ENCODE assay signal across 14 cellular contexts in the genomic region with DNA sequence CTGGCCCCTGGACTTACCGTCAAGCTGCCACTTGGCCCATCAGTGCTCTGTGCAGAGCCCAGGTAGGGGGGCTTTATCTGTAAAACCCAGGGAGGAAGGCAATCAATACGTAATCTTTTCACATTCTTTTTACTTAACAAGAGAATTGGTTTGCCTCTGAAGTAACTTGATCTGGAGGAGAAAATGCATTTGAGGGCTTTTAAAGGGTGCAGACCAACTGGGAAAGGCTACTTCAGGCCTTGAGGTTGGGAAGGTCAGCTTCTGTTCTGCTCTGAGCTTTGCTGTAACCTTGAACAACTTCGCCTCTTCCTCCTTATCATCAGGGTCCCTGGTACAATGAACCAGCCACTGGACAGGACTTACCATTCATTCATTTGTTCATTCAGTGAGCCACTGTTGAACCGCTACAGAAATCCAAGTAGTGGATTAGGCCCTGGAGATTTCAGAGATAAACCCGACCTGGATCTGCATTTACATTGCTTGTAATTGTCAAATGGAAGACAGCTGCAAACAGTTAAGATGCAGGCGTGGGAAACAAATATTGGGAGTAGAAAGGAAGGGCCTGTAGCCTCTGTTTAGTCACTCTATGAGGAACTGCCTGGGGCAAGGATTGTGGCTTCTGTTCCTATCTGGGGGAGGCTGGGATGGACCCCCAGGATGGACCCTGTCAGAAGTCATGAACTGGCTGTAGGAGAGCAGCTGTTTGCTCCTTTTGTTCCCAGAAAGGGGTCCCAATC.
A peak's percentile ranks its signal among the peaks of the same experiment; 100 is the strongest.
DNase-seq lines count a peak whose midpoint lies in the region; ATAC-seq, FAIRE-seq and TF ChIP-seq lines count a peak whose summit lies in the region.
"Had no signal": no experiment of that assay in that cellular context is flagged by ENCODE, and none has a peak within 500 bp of the region (broad histone marks: within the 10 kb centered on the region; RNA-seq: fewer than 3 reads in every experiment).

No MANE protein-coding gene starts in this region.

- peak overlapping the region; percentile 86 for H3K27ac Mint-ChIP-seq in endodermal cell
- H3K27ac Mint-ChIP-seq in neural crest cell (ENCODE audit: unreplicated experiment), result peak overlapping the region; percentile 5
- H3K27ac Mint-ChIP-seq in natural killer cell treated with Interleukin-12 subunit alpha and Interleukin-12 subunit beta and Interleukin-15 and Interleukin-18, amount 100 ng/mL, for 72 hours, result no peak overlapping the region
- no peak overlapping the region for H3K27ac Mint-ChIP-seq in immature natural killer cell
- H3K27ac Mint-ChIP-seq: activated naive CD8-positive, alpha-beta T cell had no signal

- FAIRE-seq in H54 (lab: Jason Lieb, UNC), result no peak

- H3K9me3 ChIP-seq in endodermal cell (ENCODE audit: control insufficient read depth, low read length), result no peaks in the 10 kb centered on the region
- H3K9me3 ChIP-seq: transverse colon had no signal

- H3K36me3 Mint-ChIP-seq in endodermal cell (ENCODE audit: low read depth) (no peaks in the 10 kb centered on the region), neural crest cell (ENCODE audit: low read depth) (no peaks in the 10 kb centered on the region), immature natural killer cell (peaks cover 0 to 11% (median 0%) of the 10 kb centered on the region in 3 donors)
- H3K36me3 Mint-ChIP-seq in natural killer cell treated with Interleukin-12 subunit alpha and Interleukin-12 subunit beta and Interleukin-15 and Interleukin-18, amount 100 ng/mL, for 72 hours, result no peaks in the 10 kb centered on the region

- H3K9me3 Mint-ChIP-seq in endodermal cell (no peaks in the 10 kb centered on the region), neural crest cell (no peaks in the 10 kb centered on the region), immature natural killer cell (no peaks in the 10 kb centered on the region)
- H3K9me3 Mint-ChIP-seq in natural killer cell treated with Interleukin-12 subunit alpha and Interleukin-12 subunit beta and Interleukin-15 and Interleukin-18, amount 100 ng/mL, for 72 hours, result no peaks in the 10 kb centered on the region

- DNase-seq in Daoy (ENCODE audit: low read depth) (peak; percentile 71), LHCN-M2 (ENCODE audit: low read depth) (peak; percentile 42), endodermal cell (peak; percentile 76), neural crest cell (ENCODE audit: low read depth, low spot score) (no peak), H54 (ENCODE audit: insufficient read length, low spot score) (no peak), NCI-H748 treated with DMSO at 0.1 percent for 48 hours (lab: John Stamatoyannopoulos, UW) (no peak), immature natural killer cell (no peak)
- DNase-seq in natural killer cell treated with Interleukin-12 subunit alpha and Interleukin-12 subunit beta and Interleukin-15 and Interleukin-18, amount 100 ng/mL, for 72 hours (ENCODE audit: low spot score), result no peak
- DNase-seq: activated CD4-positive, alpha-beta T cell treated with anti-CD3 and anti-CD28 coated beads for 1 hour; DMS79 treated with DMSO at 0.1 percent for 48 hours; NCI-H1048; transverse colon had no signal

- H3K4me3 Mint-ChIP-seq in endodermal cell (peak overlapping the region; percentile 6), neural crest cell (peak overlapping the region; percentile 66), immature natural killer cell (no peak overlapping the region)
- H3K4me3 Mint-ChIP-seq in natural killer cell treated with Interleukin-12 subunit alpha and Interleukin-12 subunit beta and Interleukin-15 and Interleukin-18, amount 100 ng/mL, for 72 hours, result no peak overlapping the region
- H3K4me3 Mint-ChIP-seq: activated naive CD8-positive, alpha-beta T cell had no signal

- peak overlapping the region; percentile 53 for H3K4me3 ChIP-seq in endodermal cell (ENCODE audit: low read length)
- H3K4me3 ChIP-seq: transverse colon had no signal

- H3K27me3 Mint-ChIP-seq in endodermal cell (ENCODE audit: insufficient read depth), result peaks cover 4% of the 10 kb centered on the region
- no peaks in the 10 kb centered on the region for H3K27me3 Mint-ChIP-seq in neural crest cell (ENCODE audit: low read depth)
- H3K27me3 Mint-ChIP-seq in natural killer cell treated with Interleukin-12 subunit alpha and Interleukin-12 subunit beta and Interleukin-15 and Interleukin-18, amount 100 ng/mL, for 72 hours, result peaks cover 15 to 18% of the 10 kb centered on the region in 2 donors
- peaks cover 5 to 17% (median 5%) of the 10 kb centered on the region in 3 donors for H3K27me3 Mint-ChIP-seq in immature natural killer cell (ENCODE audit: low read depth in 3 of 3)
- H3K27me3 Mint-ChIP-seq: activated naive CD8-positive, alpha-beta T cell had no signal

- TF ChIP-seq CTCF in endodermal cell (conservative IDR thresholded peaks at IDR 0.05), result no peak
- TF ChIP-seq CTCF in neural crest cell (conservative IDR thresholded peaks at IDR 0.05), result no peak

- TF ChIP-seq POLR2A in H54 (IDR thresholded peaks at IDR 0.05; ENCODE audit: low read depth, low read length), result no peak

- no peaks in the 10 kb centered on the region for H3K27me3 ChIP-seq in endodermal cell (ENCODE audit: control insufficient read depth, insufficient read depth, low read length, poor library complexity, severe bottlenecking)
- H3K27me3 ChIP-seq: transverse colon had no signal

- no peak for ATAC-seq in natural killer cell treated with Interleukin-12 subunit alpha and Interleukin-12 subunit beta and Interleukin-15 and Interleukin-18, amount 100 ng/mL, for 72 hours

- peaks cover 46% of the 10 kb centered on the region for H3K4me1 Mint-ChIP-seq in endodermal cell
- H3K4me1 Mint-ChIP-seq in neural crest cell, result peaks cover 57% of the 10 kb centered on the region
- H3K4me1 Mint-ChIP-seq in natural killer cell treated with Interleukin-12 subunit alpha and Interleukin-12 subunit beta and Interleukin-15 and Interleukin-18, amount 100 ng/mL, for 72 hours (ENCODE audit: low read depth in 2 of 2), result peaks cover 25 to 29% of the 10 kb centered on the region in 2 donors
- peaks cover 35 to 36% of the 10 kb centered on the region in 2 donors for H3K4me1 Mint-ChIP-seq in immature natural killer cell

- peak overlapping the region; percentile 42 for H3K9ac ChIP-seq in endodermal cell (ENCODE audit: extremely low read depth, low read length, poor library complexity, severe bottlenecking)
- H3K9ac ChIP-seq: parathyroid adenoma had no signal

- 28 to 42% methylated on average over 5 to 6 of the region's 6 CpGs for WGBS in endodermal cell (ENCODE audit: insufficient coverage in 1 of 2, insufficient read length in 1 of 2), 2 experiments

- peaks cover 14% of the 10 kb centered on the region for H3K4me1 ChIP-seq in endodermal cell (ENCODE audit: control insufficient read depth, insufficient read depth, low read length)
- H3K4me1 ChIP-seq: parathyroid adenoma had no signal

- no peaks in the 10 kb centered on the region for H3K36me3 ChIP-seq in endodermal cell (ENCODE audit: control insufficient read depth, insufficient read depth, low read length)
- H3K36me3 ChIP-seq: transverse colon had no signal

- peak overlapping the region; percentile 69 for H3K27ac ChIP-seq in endodermal cell (ENCODE audit: low read depth, low read length)
- H3K27ac ChIP-seq: parathyroid adenoma, transverse colon had no signal

Comparison
In these comparisons a context has a peak if more than half of its experiments do, and no peak if none do; other contexts are left out.
1. DNase-seq: peak in Daoy (single experiment), LHCN-M2 (single experiment) and endodermal cell (single experiment); none in neural crest cell (single experiment), H54 (single experiment), natural killer cell treated with Interleukin-12 subunit alpha and Interleukin-12 subunit beta and Interleukin-15 and Interleukin-18, amount 100 ng/mL, for 72 hours (single experiment), NCI-H748 treated with DMSO at 0.1 percent for 48 hours (single experiment) and immature natural killer cell (0 of 3).
2. H3K27ac Mint-ChIP-seq: peak in endodermal cell (single experiment) and neural crest cell (single experiment); none in natural killer cell treated with Interleukin-12 subunit alpha and Interleukin-12 subunit beta and Interleukin-15 and Interleukin-18, amount 100 ng/mL, for 72 hours (0 of 2) and immature natural killer cell (0 of 6).
3. H3K4me3 Mint-ChIP-seq: peak in endodermal cell (single experiment) and neural crest cell (single experiment); none in natural killer cell treated with Interleukin-12 subunit alpha and Interleukin-12 subunit beta and Interleukin-15 and Interleukin-18, amount 100 ng/mL, for 72 hours (single experiment) and immature natural killer cell (0 of 5).